In the genomic region with DNA sequence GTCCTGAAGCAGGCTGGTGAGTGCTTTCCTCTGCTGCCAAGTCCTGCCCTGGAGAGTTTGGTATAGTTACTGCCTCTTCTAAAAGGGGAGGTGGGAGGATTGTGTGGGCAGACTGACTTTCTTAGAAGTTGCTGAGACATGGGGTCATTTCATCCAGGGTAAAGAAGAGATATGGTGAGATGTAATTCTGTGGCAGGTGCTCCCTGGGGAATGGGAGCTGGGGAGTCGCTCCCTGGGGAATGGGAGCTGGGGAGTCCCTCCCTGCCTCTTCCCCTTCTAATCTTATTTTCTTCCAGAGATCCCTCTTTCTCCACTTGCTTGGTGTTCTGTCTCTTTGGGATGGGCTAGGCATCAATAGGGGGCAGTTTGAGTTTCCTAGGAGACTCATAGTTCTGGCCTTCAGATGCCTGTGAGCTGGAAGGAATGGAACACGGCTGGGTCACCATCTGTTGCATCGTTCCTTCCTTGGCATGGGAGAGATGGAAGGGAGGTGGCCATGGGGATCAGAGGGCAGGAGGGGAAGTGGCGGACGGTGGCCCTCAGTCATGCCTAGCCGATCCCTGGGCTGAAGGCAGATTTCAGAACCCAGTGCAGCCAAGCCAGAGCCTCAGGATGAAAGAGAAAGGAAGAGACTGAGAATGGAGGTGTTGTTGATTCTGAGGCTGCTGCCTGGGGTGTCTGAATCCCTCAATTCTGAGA, we compare ENCODE assay signal across 30 cellular contexts. TPM values are rescaled to one million over a fixed set of nuclear protein-coding genes. Genes with fewer than 3 reads are reported as not detected.
A peak's percentile ranks its signal among the peaks of the same experiment; 100 is the strongest.
DNase-seq lines count a peak whose midpoint lies in the region; ATAC-seq and TF ChIP-seq lines count a peak whose summit lies in the region.
"Had no signal": no experiment of that assay in that cellular context is flagged by ENCODE, and none has a peak within 500 bp of the region (broad histone marks: within the 10 kb centered on the region; RNA-seq: fewer than 3 reads in every experiment).

No MANE protein-coding gene starts in this region.

- ATAC-seq in HG02981 (IDR thresholded peaks at IDR 0.05; ENCODE audit: unreplicated experiment) (no peak), HG03354 (IDR thresholded peaks at IDR 0.05; ENCODE audit: poor library complexity, severe bottlenecking, unreplicated experiment) (no peak)
- ATAC-seq: activated CD4-positive, alpha-beta T cell treated with anti-CD3 and anti-CD28 coated beads for 36 hours; activated CD8-positive, alpha-beta T cell treated with anti-CD3 and anti-CD28 coated beads, Interleukin-2, amount 10 ng/mL, durations not matched to agents 7 days and 5 days; body of pancreas; left colon; pancreas; stimulated activated naive CD8-positive, alpha-beta T cell treated with anti-CD3 and anti-CD28 coated beads, Interleukin-15, amount 100 ng/mL, for 72 hours; T-helper 17 cell had no signal

- no peaks in the 10 kb centered on the region for H3K36me3 ChIP-seq in HUES6 (ENCODE audit: control insufficient read depth, insufficient read depth, low read length)
- H3K36me3 ChIP-seq: MG63, pancreas, spleen, thyroid gland had no signal

- H3K9ac ChIP-seq in HUES6 (ENCODE audit: low read length): peak overlapping the region; percentile 23
- H3K9ac ChIP-seq: KMS-11 had no signal

- H3K27me3 ChIP-seq in HUES6 (ENCODE audit: control insufficient read depth, insufficient read depth, low read length): no peaks in the 10 kb centered on the region
- no peaks in the 10 kb centered on the region for H3K27me3 ChIP-seq in dorsolateral prefrontal cortex
- H3K27me3 ChIP-seq: body of pancreas, MG63, pancreas, thyroid gland had no signal

- in situ Hi-C loops in G401 (cut with HindIII; ENCODE audit: low sequenced_read_pairs): no loop called here

- DNase-seq in G401 (ENCODE audit: low spot score) (peak; percentile 83), dorsolateral prefrontal cortex (peak in 2 of 10 donors; percentile 7 to 70), retina (peak; percentile 49), NCI-H1417 (lab: John Stamatoyannopoulos, UW) (no peak)
- DNase-seq: activated CD4-positive, alpha-beta T cell treated with anti-CD3 and anti-CD28 coated beads for 36 hours; activated CD8-positive, alpha-beta T cell treated with anti-CD3 and anti-CD28 coated beads, Interleukin-2, amount 10 ng/mL, durations not matched to agents 7 days and 5 days; activated naive CD4-positive, alpha-beta T cell treated with anti-CD3 and anti-CD28 coated beads, Interleukin-2, amount 50 U/mL, for 16 hours; activated T-cell treated with anti-CD3 and anti-CD28 coated beads for 4 hours; body of pancreas; COR-L47; HFFc6; immature natural killer cell; left colon; MG63; NCI-H1105; NCI-H2029; NCI-H526 treated with DMSO at 0.1 percent for 48 hours; pancreas; Right ventricle myocardium superior; spleen; stimulated activated CD4-positive, alpha-beta T cell treated with anti-CD3 and anti-CD28 coated beads, Interleukin-2, amount 100 ng/mL, for 24 hours; stimulated activated CD8-positive, alpha-beta memory T cell treated with anti-CD3 and anti-CD28 coated beads, Interleukin-4, amount 100 ng/mL, for 48 hours; stimulated activated naive CD8-positive, alpha-beta T cell treated with anti-CD3 and anti-CD28 coated beads, Interleukin-15, amount 100 ng/mL, for 72 hours; T-helper 17 cell; thyroid gland had no signal

- no peak overlapping the region for H3K4me3 ChIP-seq in HUES6 (ENCODE audit: low read depth, low read length)
- no peak overlapping the region for H3K4me3 ChIP-seq in dorsolateral prefrontal cortex
- H3K4me3 ChIP-seq: body of pancreas, MG63, pancreas, spleen, thyroid gland had no signal

- intact Hi-C loops in dorsolateral prefrontal cortex (cut with DNase I): no loop called here

- H3K4me1 ChIP-seq in HUES6 (ENCODE audit: control insufficient read depth, insufficient read depth, low read length): peaks cover 55% of the 10 kb centered on the region
- H3K4me1 ChIP-seq: pancreas, thyroid gland had no signal

- no peaks in the 10 kb centered on the region for H3K9me3 ChIP-seq in HUES6 (ENCODE audit: control insufficient read depth, insufficient read depth, low read depth, low read length)
- H3K9me3 ChIP-seq: body of pancreas, MG63, pancreas, spleen, thyroid gland had no signal

- no peak overlapping the region for H3K27ac ChIP-seq in HUES6 (ENCODE audit: low read depth, low read length)
- H3K27ac ChIP-seq in dorsolateral prefrontal cortex: peak overlapping the region in 33 of 59 donors; percentile 0 to 73 (median 35)
- H3K27ac ChIP-seq: body of pancreas, C4-2B, KMS-11, pancreas, spleen, thyroid gland had no signal

- TF ChIP-seq CTCF in dorsolateral prefrontal cortex (IDR thresholded peaks at IDR 0.05 in 54 of 56, conservative IDR thresholded peaks at IDR 0.05 in 2 of 56; ENCODE audit: low read depth in 1 of 56, partially characterized antibody in 56 of 56): no peak

RNA-seq across cellular contexts. Expression of a gene that starts 59.0 kb away (rescaled TPM):
- not detected in 2 replicates for total RNA-seq in G401 (2014; rRNA removed; shearing (Covaris generic))
- total RNA-seq in dorsolateral prefrontal cortex: 100 to 1,000 TPM; 229 to 728 (median 364) TPM

Comparison
In these comparisons a context has a peak if more than half of its experiments do, and no peak if none do; other contexts are left out.
1. DNase-seq: peak in G401 (single experiment) and retina (single experiment); none in NCI-H1417 (0 of 3).
2. RNA of a gene that starts 59.0 kb away (total RNA-seq): 229 to 728 TPM in dorsolateral prefrontal cortex; not detected in G401; every median in the first group is over 100 times any median in the second.